ENCODE assay signal across 17 cellular contexts in the genomic region with DNA sequence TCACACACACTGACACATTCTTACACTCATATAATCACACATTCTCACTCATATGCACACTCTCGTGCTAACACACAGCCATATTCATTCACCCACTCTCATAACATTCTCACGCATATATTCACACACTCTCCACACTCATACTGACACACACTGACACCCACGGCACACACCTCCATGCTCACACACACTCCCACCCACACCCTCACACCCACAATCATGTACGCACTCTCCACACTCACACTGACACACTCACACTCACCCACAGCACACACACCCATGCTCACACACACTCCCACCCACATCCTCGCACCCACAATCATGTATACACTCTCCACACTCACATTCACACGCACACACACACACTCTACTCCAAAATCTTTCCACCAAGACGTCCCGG. TPM values are rescaled to one million over a fixed set of nuclear protein-coding genes. Genes with fewer than 3 reads are reported as not detected.
DNase-seq lines count a peak whose midpoint lies in the region; FAIRE-seq and TF ChIP-seq lines count a peak whose summit lies in the region.
"Had no signal": no experiment of that assay in that cellular context is flagged by ENCODE, and none has a peak within 500 bp of the region (broad histone marks: within the 10 kb centered on the region; RNA-seq: fewer than 3 reads in every experiment).

No MANE protein-coding gene starts in this region.

- H3K36me3 ChIP-seq in breast epithelium (no peaks in the 10 kb centered on the region), esophagus (ENCODE audit: control insufficient read depth in 2 of 2, insufficient read depth in 2 of 2, low read length in 1 of 2) (no peaks in the 10 kb centered on the region)

- H3K4me1 ChIP-seq in breast epithelium, result peaks cover 2 to 7% of the 10 kb centered on the region in 2 donors
- H3K4me1 ChIP-seq in esophagus (ENCODE audit: control insufficient read depth in 2 of 2, insufficient read depth in 2 of 2, low read length in 1 of 2), result peaks cover 3 to 18% of the 10 kb centered on the region in 2 donors

- CTCF ChIA-PET in MCF 10A (lab: Yijun Ruan, JAX), result interaction anchor here (1.0 kb wide), 1 partner anchor 11 kb away, joined by 6 read pairs; no protein-coding TSS in a partner anchor

- POLR2A ChIA-PET in MCF 10A (lab: Yijun Ruan, JAX), result no interaction called here

- H3K27me3 ChIP-seq in breast epithelium (no peaks in the 10 kb centered on the region), esophagus (ENCODE audit: control insufficient read depth in 1 of 2, insufficient read depth in 2 of 2, low read length in 2 of 2) (no peaks in the 10 kb centered on the region)

- no peak for TF ChIP-seq POLR2A in breast epithelium (IDR thresholded peaks at IDR 0.05)

- H3K4me3 Mint-ChIP-seq in MCF 10A (ENCODE audit: unreplicated experiment) (no peak overlapping the region), neural crest cell (no peak overlapping the region)
- H3K4me3 Mint-ChIP-seq: CD4-positive, alpha-beta memory T cell had no signal

- intact Hi-C loops in breast epithelium (cut with DNase I; ENCODE audit: low total_unique reads) (loop anchor here (10.0 kb wide), 1 partner anchor 339 kb away; no protein-coding TSS in a partner anchor), MCF 10A (cut with micrococcal nuclease) (no loop called here)

- H3K4me3 ChIP-seq in breast epithelium, result no peak overlapping the region
- H3K4me3 ChIP-seq in esophagus (ENCODE audit: low read depth in 1 of 2, low read length in 2 of 2), result no peak overlapping the region

- BruUV-seq in MCF 10A (replicated peaks; lab: Mats Ljungman, UMichigan), result no TSS peak

- H3K27ac ChIP-seq in breast epithelium, result peak overlapping the region; percentile 69 to 95
- H3K27ac ChIP-seq in esophagus (ENCODE audit: low read depth in 2 of 2, low read length in 1 of 2), result peak overlapping the region; percentile 21 to 67
- H3K27ac ChIP-seq: 22Rv1, HL-60 had no signal

- H3K4me1 Mint-ChIP-seq in MCF 10A (ENCODE audit: insufficient read depth, unreplicated experiment) (peaks cover 7% of the 10 kb centered on the region), neural crest cell (peaks cover 18% of the 10 kb centered on the region)

- H3K27me3 Mint-ChIP-seq in MCF 10A (ENCODE audit: insufficient read depth, unreplicated experiment) (peaks cover 36% of the 10 kb centered on the region), neural crest cell (ENCODE audit: low read depth) (peaks cover 5% of the 10 kb centered on the region)

- TF ChIP-seq CTCF in breast epithelium (IDR thresholded peaks at IDR 0.05), result no peak
- no peak for TF ChIP-seq CTCF in MCF 10A (IDR thresholded peaks at IDR 0.05; ENCODE audit: unreplicated experiment)
- TF ChIP-seq CTCF in neural crest cell (conservative IDR thresholded peaks at IDR 0.05), result no peak

- H3K27ac Mint-ChIP-seq in MCF 10A (ENCODE audit: low read depth, unreplicated experiment) (no peak overlapping the region), neural crest cell (ENCODE audit: unreplicated experiment) (peak overlapping the region; percentile 73)

- H3K36me3 Mint-ChIP-seq in MCF 10A (ENCODE audit: insufficient read depth, unreplicated experiment) (no peaks in the 10 kb centered on the region), neural crest cell (ENCODE audit: low read depth) (no peaks in the 10 kb centered on the region)
- H3K36me3 Mint-ChIP-seq: CD4-positive, alpha-beta memory T cell had no signal

- 54 to 63% methylated on average over 8 of the region's 8 CpGs for WGBS in esophagus, 2 donors

- H3K9me3 Mint-ChIP-seq in MCF 10A (ENCODE audit: unreplicated experiment), result no peaks in the 10 kb centered on the region
- H3K9me3 Mint-ChIP-seq in neural crest cell, result no peaks in the 10 kb centered on the region
- H3K9me3 Mint-ChIP-seq: CD4-positive, alpha-beta memory T cell had no signal

- no peaks in the 10 kb centered on the region for H3K9me3 ChIP-seq in breast epithelium
- no peaks in the 10 kb centered on the region for H3K9me3 ChIP-seq in esophagus (ENCODE audit: control insufficient read depth in 2 of 2, insufficient read depth in 1 of 2, low read depth in 1 of 2, low read length in 1 of 2)

- peak; percentile 79 for FAIRE-seq in urothelium cell line (lab: Jason Lieb, UNC)
- FAIRE-seq: HTR-8/SVneo had no signal

- DNase-seq in breast epithelium (ENCODE audit: low spot score in 2 of 2) (no peak), MCF 10A (ENCODE audit: unreplicated experiment) (no peak), neural crest cell (ENCODE audit: low read depth, low spot score) (no peak), urothelium cell line (ENCODE audit: low spot score) (no peak), T-helper 9 cell (no peak), MV-4-11 (lab: John Stamatoyannopoulos, UW) (no peak)
- no peak for DNase-seq in activated CD8-positive, alpha-beta memory T cell treated with anti-CD3 and anti-CD28 coated beads, Interleukin-2, amount 50 U/mL, for 4 hours
- DNase-seq: Calu3; CD4-positive, alpha-beta memory T cell; NCI-H1417 treated with DMSO at 0.1 percent for 48 hours; NCI-H446; NCI-H748 treated with DMSO at 0.1 percent for 48 hours; PC-3 had no signal

RNA-seq across cellular contexts. Expression of a gene that starts 38.2 kb away (rescaled TPM):
- total RNA-seq in breast epithelium, result 10 to 100 TPM; 61.3 to 85.0 (median 83.6) TPM
- total RNA-seq in MCF 10A (2022), result 40.5 and 43.0 TPM in 2 replicates
- 10 to 100 TPM; 42.3 to 49.2 TPM for polyA plus RNA-seq in esophagus
- 26.3 and 26.5 TPM in 2 replicates for total RNA-seq in neural crest cell

RNA-seq across cellular contexts. Expression of a gene that starts 53.2 kb away (rescaled TPM):
- total RNA-seq in breast epithelium (100 to 1,000 TPM; 155 to 215 (median 164) TPM), MCF 10A (2022) (77.2 and 86.4 TPM in 2 replicates), neural crest cell (60.4 and 74.2 TPM in 2 replicates)
- polyA plus RNA-seq in esophagus, result 100 to 1,000 TPM in 1 of 2 donors, 10 to 100 TPM in 1; 45.2 to 264 TPM
